In genomic region chr3:187914231-187914630, GRCh38 we compare ENCODE assay signal across 16 cellular contexts.
DNase-seq lines count a peak whose midpoint lies in the region; ATAC-seq and TF ChIP-seq lines count a peak whose summit lies in the region.
"Had no signal": no experiment of that assay in that cellular context is flagged by ENCODE, and none has a peak within 500 bp of the region (broad histone marks: within the 10 kb centered on the region; RNA-seq: fewer than 3 reads in every experiment).

No MANE protein-coding gene starts in this region.

- H3K27ac ChIP-seq in RWPE2 (ENCODE audit: poor library complexity, severe bottlenecking) = peak overlapping the region; percentile 23
- peak overlapping the region; percentile 69 for H3K27ac ChIP-seq in left ventricle myocardium inferior (replicated peaks)
- peak overlapping the region; percentile 2 for H3K27ac ChIP-seq in smooth muscle cell (ENCODE audit: low read depth)

- no peaks in the 10 kb centered on the region for H3K79me2 ChIP-seq in smooth muscle cell (ENCODE audit: low read depth)

- H3K36me3 ChIP-seq in RWPE2 (ENCODE audit: low read depth) = no peaks in the 10 kb centered on the region
- no peaks in the 10 kb centered on the region for H3K36me3 ChIP-seq in left ventricle myocardium inferior
- no peaks in the 10 kb centered on the region for H3K36me3 ChIP-seq in smooth muscle cell (ENCODE audit: low read depth)

- no peak for TF ChIP-seq CTCF in RWPE2 (IDR thresholded peaks at IDR 0.05; ENCODE audit: poor library complexity, severe bottlenecking)
- no peak for TF ChIP-seq CTCF in left ventricle myocardium inferior (IDR thresholded peaks at IDR 0.05; ENCODE audit: borderline replicate concordance)
- TF ChIP-seq CTCF in smooth muscle cell (IDR thresholded peaks at IDR 0.05; ENCODE audit: borderline replicate concordance, insufficient read depth, poor library complexity, severe bottlenecking) = no peak

- DNase-seq in HPDE6-E6E7 (ENCODE audit: extremely low spot score) (peak; percentile 21), RWPE2 (ENCODE audit: low spot score) (no peak), left ventricle myocardium inferior (no peak), smooth muscle cell (lab: John Stamatoyannopoulos, UW; ENCODE audit: unreplicated experiment) (no peak), T-helper 9 cell (no peak), SHP77 (lab: John Stamatoyannopoulos, UW) (no peak)
- DNase-seq: activated CD4-positive, alpha-beta memory T cell treated with anti-CD3 and anti-CD28 coated beads, Interleukin-2, amount 10 ng/mL, durations not matched to agents 7 days and 5 days; CD4-positive, CD25-positive, alpha-beta regulatory T cell; dermis blood vessel endothelial cell; GF-D8; midbrain; NCI-H187 treated with DMSO at 0.1 percent for 48 hours; NCI-H748 treated with DMSO at 0.1 percent for 48 hours; stimulated activated CD4-positive, alpha-beta T cell treated with anti-CD3 and anti-CD28 coated beads, Interleukin-1b, Interleukin-23, amount 100 ng/mL, for 48 hours had no signal

- no peaks in the 10 kb centered on the region for H3F3A ChIP-seq in smooth muscle cell (ENCODE audit: low read depth)

- no peak overlapping the region for H3K4me2 ChIP-seq in smooth muscle cell

- H3K27me3 ChIP-seq in RWPE2 (ENCODE audit: insufficient read depth, poor library complexity, severe bottlenecking) (no peaks in the 10 kb centered on the region), left ventricle myocardium inferior (ENCODE audit: low read depth) (no peaks in the 10 kb centered on the region), smooth muscle cell (ENCODE audit: low read depth) (no peaks in the 10 kb centered on the region)

- H4K20me1 ChIP-seq in smooth muscle cell (ENCODE audit: low read depth) = no peaks in the 10 kb centered on the region

- H3K4me1 ChIP-seq in RWPE2 (ENCODE audit: insufficient read depth, poor library complexity, severe bottlenecking) (peaks cover 13% of the 10 kb centered on the region), left ventricle myocardium inferior (peaks cover 39% of the 10 kb centered on the region), smooth muscle cell (ENCODE audit: low read depth) (peaks cover 6% of the 10 kb centered on the region)

- intact Hi-C loops in left ventricle myocardium inferior (cut with micrococcal nuclease) = no loop called here

- ATAC-seq in RWPE2 (ENCODE audit: low read depth) (peak; percentile 34; the same call in 2 of the 3 replicates), HG03571 (IDR thresholded peaks at IDR 0.05; ENCODE audit: unreplicated experiment) (no peak)
- ATAC-seq: K562 had no signal

- no peak overlapping the region for H2AFZ ChIP-seq in smooth muscle cell (ENCODE audit: low read depth)

- no peak overlapping the region for H3K9ac ChIP-seq in smooth muscle cell (ENCODE audit: low read depth)

- H3K9me3 ChIP-seq in RWPE2 (ENCODE audit: severe bottlenecking) = no peaks in the 10 kb centered on the region
- H3K9me3 ChIP-seq in left ventricle myocardium inferior (replicated peaks) = no peaks in the 10 kb centered on the region
- H3K9me3 ChIP-seq in smooth muscle cell (replicated peaks; ENCODE audit: low read depth) = no peaks in the 10 kb centered on the region

- 65% methylated on average over 7 of the region's 7 CpGs for WGBS in smooth muscle cell (ENCODE audit: low lambda C conversion rate)

- H3K4me3 ChIP-seq in RWPE2 (ENCODE audit: severe bottlenecking) (no peak overlapping the region), left ventricle myocardium inferior (no peak overlapping the region), smooth muscle cell (no peak overlapping the region)
- H3K4me3 ChIP-seq: K562 had no signal

Comparison
In these comparisons a context has a peak if more than half of its experiments do, and no peak if none do; other contexts are left out.
1. H3K27ac ChIP-seq: peak in every context shown above with its lines; median percentile 69 in left ventricle myocardium inferior; 23 in RWPE2; 2 in smooth muscle cell.